In genomic region chr3:10389341-10389740, GRCh38 we compare ENCODE assay signal across 20 cellular contexts.
DNase-seq lines count a peak whose midpoint lies in the region; ATAC-seq, FAIRE-seq and TF ChIP-seq lines count a peak whose summit lies in the region.
"Had no signal": no experiment of that assay in that cellular context is flagged by ENCODE, and none has a peak within 500 bp of the region (broad histone marks: within the 10 kb centered on the region; RNA-seq: fewer than 3 reads in every experiment).

No MANE protein-coding gene starts in this region.

- peak in 1 of 2 donors; percentile 29 for ATAC-seq in CD4-positive, CD25-positive, alpha-beta regulatory T cell (ENCODE audit: low read depth in 2 of 2)
- no peak for ATAC-seq in effector memory CD8-positive, alpha-beta T cell (replicated peaks)
- no peak for ATAC-seq in GM19467 (IDR thresholded peaks at IDR 0.05; ENCODE audit: unreplicated experiment)

- DNase-seq in CD4-positive, CD25-positive, alpha-beta regulatory T cell, result no peak
- DNase-seq in MV-4-11 (lab: John Stamatoyannopoulos, UW) (peak; percentile 42), kidney (no peak), NOMO-1 (lab: John Stamatoyannopoulos, UW; ENCODE audit: unreplicated experiment in 2 of 2) (no peak)
- DNase-seq in effector memory CD8-positive, alpha-beta T cell, result no peak
- DNase-seq: brain microvascular endothelial cell, IMR-90, lower lobe of right lung, NCI-H1694 treated with DMSO at 0.1 percent for 48 hours, NCI-H2171 treated with DMSO at 0.1 percent for 48 hours, NCI-H526, SK-N-SH, T-helper 9 cell had no signal

- no peaks in the 10 kb centered on the region for H3K27me3 ChIP-seq in BLaER1
- no peaks in the 10 kb centered on the region for H3K27me3 ChIP-seq in CD4-positive, CD25-positive, alpha-beta regulatory T cell (ENCODE audit: control insufficient read depth, insufficient read depth, low read length)
- H3K27me3 ChIP-seq: brain microvascular endothelial cell, neural progenitor cell had no signal

- H3K9ac ChIP-seq in BLaER1 (0 out of 2 replicates have a peak overlapping the region, but pooled peaks have one; percentile 74), kidney (ENCODE audit: low read length in 2 of 2) (no peak overlapping the region)
- H3K9ac ChIP-seq: neural progenitor cell, SK-N-SH had no signal

- H3K27ac ChIP-seq in BLaER1, result peak overlapping the region; percentile 90
- peak overlapping the region; percentile 37 for H3K27ac ChIP-seq in CD4-positive, CD25-positive, alpha-beta regulatory T cell (ENCODE audit: insufficient read depth, low read length, poor library complexity, severe bottlenecking)
- H3K27ac ChIP-seq in kidney (ENCODE audit: low read depth in 2 of 2, low read length in 2 of 2), result no peak overlapping the region
- H3K27ac ChIP-seq: brain microvascular endothelial cell, lower lobe of right lung, neural progenitor cell, prostate gland had no signal

- no peaks in the 10 kb centered on the region for H3K36me3 Mint-ChIP-seq in CD4-positive, CD25-positive, alpha-beta regulatory T cell
- no peaks in the 10 kb centered on the region for H3K36me3 Mint-ChIP-seq in effector memory CD8-positive, alpha-beta T cell (ENCODE audit: insufficient read depth)
- H3K36me3 Mint-ChIP-seq: neural progenitor cell had no signal

- H3K9me3 ChIP-seq in BLaER1, result no peaks in the 10 kb centered on the region
- no peaks in the 10 kb centered on the region for H3K9me3 ChIP-seq in CD4-positive, CD25-positive, alpha-beta regulatory T cell (ENCODE audit: control insufficient read depth in 2 of 2, low read length in 2 of 2)
- H3K9me3 ChIP-seq in kidney (ENCODE audit: control insufficient read depth in 1 of 2, low read length in 2 of 2), result peaks cover 4 to 29% of the 10 kb centered on the region in 2 donors
- H3K9me3 ChIP-seq: prostate gland, SK-N-SH had no signal

- peak overlapping the region; percentile 32 to 97 (median 88) for H3K27ac Mint-ChIP-seq in CD4-positive, CD25-positive, alpha-beta regulatory T cell
- H3K27ac Mint-ChIP-seq in effector memory CD8-positive, alpha-beta T cell, result peak overlapping the region; percentile 16 to 57
- H3K27ac Mint-ChIP-seq: neural progenitor cell had no signal

- no peak for FAIRE-seq in kidney (lab: Jason Lieb, UNC)
- FAIRE-seq: colon, H54, keratinocyte had no signal

- H3K27me3 Mint-ChIP-seq in CD4-positive, CD25-positive, alpha-beta regulatory T cell, result peaks cover 4% of the 10 kb centered on the region
- peaks cover 0 to under 1% of the 10 kb centered on the region in 2 donors for H3K27me3 Mint-ChIP-seq in effector memory CD8-positive, alpha-beta T cell

- H3K4me1 ChIP-seq in BLaER1 (peaks cover 98% of the 10 kb centered on the region), kidney (ENCODE audit: control insufficient read depth in 1 of 2, insufficient read depth in 1 of 2, low read depth in 1 of 2, low read length in 2 of 2) (no peaks in the 10 kb centered on the region)
- peaks cover 62% of the 10 kb centered on the region for H3K4me1 ChIP-seq in CD4-positive, CD25-positive, alpha-beta regulatory T cell (ENCODE audit: control insufficient read depth, insufficient read depth, low read length, poor library complexity, severe bottlenecking)
- H3K4me1 ChIP-seq: lower lobe of right lung, neural progenitor cell, prostate gland had no signal

- peak overlapping the region in 2 of 4 donors; percentile 4 to 42 for H3K4me3 Mint-ChIP-seq in CD4-positive, CD25-positive, alpha-beta regulatory T cell
- H3K4me3 Mint-ChIP-seq in effector memory CD8-positive, alpha-beta T cell, result no peak overlapping the region
- H3K4me3 Mint-ChIP-seq: neural progenitor cell had no signal

- peak overlapping the region; percentile 97 for H3K4me2 ChIP-seq in BLaER1
- H3K4me2 ChIP-seq: neural progenitor cell, SK-N-SH had no signal

- peaks cover 0 to 5% (median 0%) of the 10 kb centered on the region in 7 donors for H3K9me3 Mint-ChIP-seq in CD4-positive, CD25-positive, alpha-beta regulatory T cell
- H3K9me3 Mint-ChIP-seq in effector memory CD8-positive, alpha-beta T cell, result no peaks in the 10 kb centered on the region
- H3K9me3 Mint-ChIP-seq: neural progenitor cell had no signal

- H3K36me3 ChIP-seq in BLaER1 (peaks cover 30% of the 10 kb centered on the region), kidney (ENCODE audit: control insufficient read depth in 1 of 2, insufficient read depth in 2 of 2, low read length in 2 of 2) (no peaks in the 10 kb centered on the region)
- no peaks in the 10 kb centered on the region for H3K36me3 ChIP-seq in CD4-positive, CD25-positive, alpha-beta regulatory T cell (ENCODE audit: control insufficient read depth, insufficient read depth, low read length)
- H3K36me3 ChIP-seq: brain microvascular endothelial cell, lower lobe of right lung, neural progenitor cell, prostate gland had no signal

- H3K4me1 Mint-ChIP-seq in CD4-positive, CD25-positive, alpha-beta regulatory T cell, result peaks cover 4 to 72% (median 41%) of the 10 kb centered on the region in 4 donors
- H3K4me1 Mint-ChIP-seq in effector memory CD8-positive, alpha-beta T cell (ENCODE audit: low read depth in 2 of 2), result peaks cover 23 to 51% of the 10 kb centered on the region in 2 donors

- intact Hi-C loops in kidney (cut with DNase I), result no loop called here

- H4K20me1 ChIP-seq in BLaER1, result no peaks in the 10 kb centered on the region

- no peak for TF ChIP-seq CTCF in kidney (IDR thresholded peaks at IDR 0.05; ENCODE audit: borderline replicate concordance, extremely low read depth, insufficient read depth)

- H3K4me3 ChIP-seq in BLaER1 (no peak overlapping the region), kidney (ENCODE audit: low read length in 2 of 2) (no peak overlapping the region)
- H3K4me3 ChIP-seq in CD4-positive, CD25-positive, alpha-beta regulatory T cell (ENCODE audit: low read depth, low read length), result no peak overlapping the region
- H3K4me3 ChIP-seq: lower lobe of right lung, neural progenitor cell, prostate gland had no signal

Comparison
In these comparisons a context has a peak if more than half of its experiments do, and no peak if none do; other contexts are left out.
1. H3K27ac ChIP-seq: peak in BLaER1 (single experiment) and CD4-positive, CD25-positive, alpha-beta regulatory T cell (single experiment); none in kidney (0 of 2).